In the genomic region with DNA sequence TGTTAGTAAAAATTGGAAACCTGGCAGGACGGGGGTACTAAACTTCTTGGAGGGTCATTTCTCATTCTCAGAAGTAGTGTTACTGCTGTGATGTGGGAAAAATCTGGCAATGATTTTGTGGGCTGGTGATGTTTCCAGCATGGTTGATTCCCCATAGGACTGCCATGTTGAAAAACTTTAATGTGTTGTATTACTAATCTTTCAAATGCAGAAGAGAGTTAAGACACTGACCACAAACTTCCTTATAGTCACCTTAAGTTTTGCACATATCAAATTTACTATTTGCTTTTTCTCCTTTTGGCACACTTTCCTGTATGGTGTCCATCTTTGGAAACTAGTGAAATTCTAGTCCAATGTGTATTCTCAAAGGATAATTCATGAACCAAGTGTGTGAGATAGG, we compare ENCODE assay signal across 18 cellular contexts.
A peak's percentile ranks its signal among the peaks of the same experiment; 100 is the strongest.
DNase-seq lines count a peak whose midpoint lies in the region; ATAC-seq and TF ChIP-seq lines count a peak whose summit lies in the region.
"Had no signal": no experiment of that assay in that cellular context is flagged by ENCODE, and none has a peak within 500 bp of the region (broad histone marks: within the 10 kb centered on the region; RNA-seq: fewer than 3 reads in every experiment).

No MANE protein-coding gene starts in this region.

- peak overlapping the region in 2 of 11 experiments; percentile 68 to 74; a peak in 4 of 22 replicates for H3K27ac ChIP-seq in BLaER1 treated with 17β-estradiol and CSF1 and Interleukin-3, amounts not matched to agents 10 nM and 100 nM
- H3K27ac ChIP-seq in osteoblast (ENCODE audit: low read depth, low read length): peak overlapping the region; percentile 86
- H3K27ac ChIP-seq: foreskin keratinocyte, psoas muscle had no signal

- peaks cover 0 to 13% (median 0%) of the 10 kb centered on the region in 11 experiments; a peak in 4 of 22 replicates for H3K36me3 ChIP-seq in BLaER1 treated with 17β-estradiol and CSF1 and Interleukin-3, amounts not matched to agents 10 nM and 100 nM
- H3K36me3 ChIP-seq in osteoblast (ENCODE audit: insufficient read depth, low read length) (no peaks in the 10 kb centered on the region), BE2C (no peaks in the 10 kb centered on the region)
- H3K36me3 ChIP-seq: tibial artery had no signal

- H2AFZ ChIP-seq in osteoblast (ENCODE audit: low read length): no peak overlapping the region

- peaks cover 0 to 6% (median 0%) of the 10 kb centered on the region in 11 experiments; a peak in 6 of 22 replicates for H3K9me3 ChIP-seq in BLaER1 treated with 17β-estradiol and CSF1 and Interleukin-3, amounts not matched to agents 10 nM and 100 nM (replicated peaks in 1 of 11)
- H3K9me3 ChIP-seq in osteoblast (ENCODE audit: low read depth, low read length) (no peaks in the 10 kb centered on the region), BE2C (no peaks in the 10 kb centered on the region)
- H3K9me3 ChIP-seq: psoas muscle, spleen, tibial artery had no signal

- peak overlapping the region in 9 of 11 experiments; percentile 1 to 78 (median 60); a peak in 14 of 22 replicates for H3K4me2 ChIP-seq in BLaER1 treated with 17β-estradiol and CSF1 and Interleukin-3, amounts not matched to agents 10 nM and 100 nM
- peak overlapping the region; percentile 68 for H3K4me2 ChIP-seq in osteoblast (ENCODE audit: insufficient read depth, low read length)

- no peaks in the 10 kb centered on the region for H3K27me3 Mint-ChIP-seq in activated T-helper 1 cell treated with anti-CD3 and anti-CD28 coated beads, Interleukin-12 subunit alpha, Interleukin-12 subunit beta, Interleukin-2, Interleukin-4 antibody, amounts not matched to agents 30 ng/mL and 10 ng/mL and 1 ng/mL, durations not matched to agents 14 hours and 24 hours and 36 hours (ENCODE audit: insufficient read depth)
- H3K27me3 Mint-ChIP-seq in stimulated activated naive CD8-positive, alpha-beta T cell treated with anti-CD3 and anti-CD28 coated beads, Interleukin-15, amount 100 ng/mL, for 72 hours: no peaks in the 10 kb centered on the region
- H3K27me3 Mint-ChIP-seq: activated B cell treated with CpG ODN at 0.5 μM for 24 hours; activated naive CD8-positive, alpha-beta T cell treated with anti-CD3 and anti-CD28 coated beads, Interleukin-2, amount 50 U/mL, for 24 hours had no signal

- DNase-seq in HCEC 1CT (peak; percentile 19), osteoblast (ENCODE audit: insufficient read length, low spot score, missing footprints) (no peak), BE2C (no peak), SHP77 (lab: John Stamatoyannopoulos, UW) (no peak)
- DNase-seq in activated T-helper 1 cell treated with anti-CD3 and anti-CD28 coated beads, Interleukin-12 subunit alpha, Interleukin-12 subunit beta, Interleukin-2, Interleukin-4 antibody, amounts not matched to agents 30 ng/mL and 10 ng/mL and 1 ng/mL, durations not matched to agents 14 hours and 24 hours and 36 hours (ENCODE audit: low spot score): no peak
- DNase-seq in stimulated activated naive CD4-positive, alpha-beta T cell treated with Interleukin-2 at 50 U/mL for 16 hours (lab: John Stamatoyannopoulos, UW): no peak
- no peak for DNase-seq in stimulated activated naive CD8-positive, alpha-beta T cell treated with anti-CD3 and anti-CD28 coated beads, Interleukin-15, amount 100 ng/mL, for 72 hours
- DNase-seq: activated B cell treated with CpG ODN at 0.5 μM for 24 hours; activated CD8-positive, alpha-beta memory T cell treated with anti-CD3 and anti-CD28 coated beads for 24 hours; activated naive CD8-positive, alpha-beta T cell treated with anti-CD3 and anti-CD28 coated beads, Interleukin-2, amount 50 U/mL, for 24 hours; foreskin keratinocyte; natural killer cell; NCI-H1105; NCI-H510A; psoas muscle; spleen; tibial artery had no signal

- peaks cover 15 to 59% (median 33%) of the 10 kb centered on the region in 10 experiments for H3K4me1 ChIP-seq in BLaER1 treated with 17β-estradiol and CSF1 and Interleukin-3, amounts not matched to agents 10 nM and 100 nM
- H3K4me1 ChIP-seq in osteoblast (ENCODE audit: insufficient read depth, low read length) (peaks cover 34% of the 10 kb centered on the region), BE2C (peaks cover 3% of the 10 kb centered on the region; the same call in 1 of the 2 replicates)
- H3K4me1 ChIP-seq: psoas muscle had no signal

- peaks cover 91% of the 10 kb centered on the region for H3K4me1 Mint-ChIP-seq in activated T-helper 1 cell treated with anti-CD3 and anti-CD28 coated beads, Interleukin-12 subunit alpha, Interleukin-12 subunit beta, Interleukin-2, Interleukin-4 antibody, amounts not matched to agents 30 ng/mL and 10 ng/mL and 1 ng/mL, durations not matched to agents 14 hours and 24 hours and 36 hours (ENCODE audit: low read depth)
- H3K4me1 Mint-ChIP-seq in stimulated activated naive CD8-positive, alpha-beta T cell treated with anti-CD3 and anti-CD28 coated beads, Interleukin-15, amount 100 ng/mL, for 72 hours: peaks cover 63% of the 10 kb centered on the region

- intact Hi-C loops in activated T-helper 1 cell treated with anti-CD3 and anti-CD28 coated beads, Interleukin-12 subunit alpha, Interleukin-12 subunit beta, Interleukin-2, Interleukin-4 antibody, amounts not matched to agents 30 ng/mL and 10 ng/mL and 1 ng/mL, durations not matched to agents 14 hours and 24 hours and 36 hours (cut with micrococcal nuclease): loop anchor here (5.0 kb wide), 1 partner anchor 191 kb away; no protein-coding TSS in a partner anchor

- no peak for TF ChIP-seq CTCF in osteoblast (IDR thresholded peaks at IDR 0.05; ENCODE audit: extremely low read depth, low read depth, low read length)
- TF ChIP-seq CTCF in BE2C (IDR thresholded peaks at IDR 0.05; ENCODE audit: low read depth, low read length): no peak

- H3K27ac Mint-ChIP-seq in activated T-helper 1 cell treated with anti-CD3 and anti-CD28 coated beads, Interleukin-12 subunit alpha, Interleukin-12 subunit beta, Interleukin-2, Interleukin-4 antibody, amounts not matched to agents 30 ng/mL and 10 ng/mL and 1 ng/mL, durations not matched to agents 14 hours and 24 hours and 36 hours: peak overlapping the region; percentile 40
- H3K27ac Mint-ChIP-seq in stimulated activated naive CD8-positive, alpha-beta T cell treated with anti-CD3 and anti-CD28 coated beads, Interleukin-15, amount 100 ng/mL, for 72 hours: no peak overlapping the region
- H3K27ac Mint-ChIP-seq: activated B cell treated with CpG ODN at 0.5 μM for 24 hours; activated naive CD8-positive, alpha-beta T cell treated with anti-CD3 and anti-CD28 coated beads, Interleukin-2, amount 50 U/mL, for 24 hours; natural killer cell had no signal

- H3K4me3 Mint-ChIP-seq in activated T-helper 1 cell treated with anti-CD3 and anti-CD28 coated beads, Interleukin-12 subunit alpha, Interleukin-12 subunit beta, Interleukin-2, Interleukin-4 antibody, amounts not matched to agents 30 ng/mL and 10 ng/mL and 1 ng/mL, durations not matched to agents 14 hours and 24 hours and 36 hours: no peak overlapping the region
- H3K4me3 Mint-ChIP-seq in stimulated activated naive CD8-positive, alpha-beta T cell treated with anti-CD3 and anti-CD28 coated beads, Interleukin-15, amount 100 ng/mL, for 72 hours: no peak overlapping the region
- H3K4me3 Mint-ChIP-seq: activated B cell treated with CpG ODN at 0.5 μM for 24 hours; activated naive CD8-positive, alpha-beta T cell treated with anti-CD3 and anti-CD28 coated beads, Interleukin-2, amount 50 U/mL, for 24 hours; natural killer cell had no signal

- no peak overlapping the region for H3K9ac ChIP-seq in BLaER1 treated with 17β-estradiol and CSF1 and Interleukin-3, amounts not matched to agents 10 nM and 100 nM

- H3K9me3 Mint-ChIP-seq in activated T-helper 1 cell treated with anti-CD3 and anti-CD28 coated beads, Interleukin-12 subunit alpha, Interleukin-12 subunit beta, Interleukin-2, Interleukin-4 antibody, amounts not matched to agents 30 ng/mL and 10 ng/mL and 1 ng/mL, durations not matched to agents 14 hours and 24 hours and 36 hours: no peaks in the 10 kb centered on the region
- peaks cover 0 to 4% of the 10 kb centered on the region in 2 donors for H3K9me3 Mint-ChIP-seq in stimulated activated naive CD8-positive, alpha-beta T cell treated with anti-CD3 and anti-CD28 coated beads, Interleukin-15, amount 100 ng/mL, for 72 hours
- H3K9me3 Mint-ChIP-seq: activated B cell treated with CpG ODN at 0.5 μM for 24 hours; activated naive CD8-positive, alpha-beta T cell treated with anti-CD3 and anti-CD28 coated beads, Interleukin-2, amount 50 U/mL, for 24 hours; natural killer cell had no signal

- no peak overlapping the region for H3K4me3 ChIP-seq in BLaER1 treated with 17β-estradiol and CSF1 and Interleukin-3, amounts not matched to agents 10 nM and 100 nM
- H3K4me3 ChIP-seq in osteoblast (ENCODE audit: insufficient read depth, low read length): no peak overlapping the region
- H3K4me3 ChIP-seq in BE2C (ENCODE audit: low read depth, low read length): no peak overlapping the region
- H3K4me3 ChIP-seq: psoas muscle, spleen, tibial artery had no signal

- H3K79me2 ChIP-seq in osteoblast (ENCODE audit: insufficient read depth, low read length): no peaks in the 10 kb centered on the region

- no peak for ATAC-seq in stimulated activated naive CD8-positive, alpha-beta T cell treated with anti-CD3 and anti-CD28 coated beads, Interleukin-15, amount 100 ng/mL, for 72 hours
- ATAC-seq: activated naive CD8-positive, alpha-beta T cell treated with anti-CD3 and anti-CD28 coated beads, Interleukin-2, amount 50 U/mL, for 24 hours; foreskin keratinocyte; natural killer cell; psoas muscle had no signal

- no peaks in the 10 kb centered on the region for H3K27me3 ChIP-seq in BLaER1 treated with 17β-estradiol and CSF1 and Interleukin-3, amounts not matched to agents 10 nM and 100 nM
- peaks cover 3% of the 10 kb centered on the region for H3K27me3 ChIP-seq in osteoblast (ENCODE audit: insufficient read depth, low read length)
- H3K27me3 ChIP-seq in BE2C: no peaks in the 10 kb centered on the region
- H3K27me3 ChIP-seq: spleen, tibial artery had no signal

- peaks cover 10% of the 10 kb centered on the region for H3K36me3 Mint-ChIP-seq in activated T-helper 1 cell treated with anti-CD3 and anti-CD28 coated beads, Interleukin-12 subunit alpha, Interleukin-12 subunit beta, Interleukin-2, Interleukin-4 antibody, amounts not matched to agents 30 ng/mL and 10 ng/mL and 1 ng/mL, durations not matched to agents 14 hours and 24 hours and 36 hours (ENCODE audit: low read depth)
- H3K36me3 Mint-ChIP-seq: natural killer cell had no signal

- no peaks in the 10 kb centered on the region for H4K20me1 ChIP-seq in BLaER1 treated with 17β-estradiol and CSF1 and Interleukin-3, amounts not matched to agents 10 nM and 100 nM
- no peaks in the 10 kb centered on the region for H4K20me1 ChIP-seq in osteoblast (ENCODE audit: insufficient read depth, low read length)
